In genomic region chr7:151110236-151110940, GRCh38 we compare ENCODE assay signal across 14 cellular contexts. TPM values are rescaled to one million over a fixed set of nuclear protein-coding genes. Genes with fewer than 3 reads are reported as not detected.
A peak's percentile ranks its signal among the peaks of the same experiment; 100 is the strongest.
DNase-seq lines count a peak whose midpoint lies in the region; ATAC-seq and TF ChIP-seq lines count a peak whose summit lies in the region.
"Had no signal": no experiment of that assay in that cellular context is flagged by ENCODE, and none has a peak within 500 bp of the region (broad histone marks: within the 10 kb centered on the region; RNA-seq: fewer than 3 reads in every experiment).

No MANE protein-coding gene starts in this region.

- H3K4me3 ChIP-seq in osteoblast (ENCODE audit: insufficient read depth, low read length) (no peak overlapping the region), smooth muscle cell (no peak overlapping the region)

- peaks cover 68% of the 10 kb centered on the region for H4K20me1 ChIP-seq in osteoblast (ENCODE audit: insufficient read depth, low read length)
- peaks cover 81% of the 10 kb centered on the region for H4K20me1 ChIP-seq in smooth muscle cell (ENCODE audit: low read depth)

- ATAC-seq in GM21367 (IDR thresholded peaks at IDR 0.05; ENCODE audit: unreplicated experiment): no peak

- H3K27ac Mint-ChIP-seq in HFFc6: peak overlapping the region; percentile 32
- H3K27ac Mint-ChIP-seq: activated naive CD8-positive, alpha-beta T cell treated with anti-CD3 and anti-CD28 coated beads, Interleukin-2, amount 10 ng/mL, durations not matched to agents 7 days and 5 days; effector memory CD8-positive, alpha-beta T cell; memory B cell; naive B cell had no signal

- no peak overlapping the region for H3K9ac ChIP-seq in smooth muscle cell (ENCODE audit: low read depth)

- H3K4me1 ChIP-seq in osteoblast (ENCODE audit: insufficient read depth, low read length) (peaks cover 22% of the 10 kb centered on the region), smooth muscle cell (ENCODE audit: low read depth) (peaks cover 13% of the 10 kb centered on the region)

- H3K4me3 Mint-ChIP-seq in HFFc6: peak overlapping the region; percentile 29; the same call in 1 of the 2 replicates
- H3K4me3 Mint-ChIP-seq: activated naive CD8-positive, alpha-beta T cell treated with anti-CD3 and anti-CD28 coated beads, Interleukin-2, amount 10 ng/mL, durations not matched to agents 7 days and 5 days; effector memory CD8-positive, alpha-beta T cell; memory B cell; naive B cell had no signal

- no peak overlapping the region for H3K4me2 ChIP-seq in osteoblast (ENCODE audit: insufficient read depth, low read length)
- H3K4me2 ChIP-seq in smooth muscle cell: no peak overlapping the region

- TF ChIP-seq CTCF in HFFc6 (IDR thresholded peaks at IDR 0.05): no peak
- no peak for TF ChIP-seq CTCF in osteoblast (IDR thresholded peaks at IDR 0.05; ENCODE audit: extremely low read depth, low read depth, low read length)
- no peak for TF ChIP-seq CTCF in smooth muscle cell (IDR thresholded peaks at IDR 0.05; ENCODE audit: borderline replicate concordance, insufficient read depth, poor library complexity, severe bottlenecking)

- H2AFZ ChIP-seq in osteoblast (ENCODE audit: low read length): no peak overlapping the region
- no peak overlapping the region for H2AFZ ChIP-seq in smooth muscle cell (ENCODE audit: low read depth)

- no peaks in the 10 kb centered on the region; the same call in 1 of the 2 replicates for H3K27me3 Mint-ChIP-seq in HFFc6 (ENCODE audit: insufficient read depth)
- H3K27me3 Mint-ChIP-seq: effector memory CD8-positive, alpha-beta T cell; memory B cell had no signal

- peaks cover 68% of the 10 kb centered on the region for H3K79me2 ChIP-seq in osteoblast (ENCODE audit: insufficient read depth, low read length)
- H3K79me2 ChIP-seq in smooth muscle cell (ENCODE audit: low read depth): peaks cover 64% of the 10 kb centered on the region

- H3K4me1 Mint-ChIP-seq in HFFc6 (ENCODE audit: low read depth): peaks cover 57% of the 10 kb centered on the region

- H3K27me3 ChIP-seq in osteoblast (ENCODE audit: insufficient read depth, low read length) (no peaks in the 10 kb centered on the region), smooth muscle cell (ENCODE audit: low read depth) (no peaks in the 10 kb centered on the region)

- peak; percentile 71 for DNase-seq in DMS 273 (lab: John Stamatoyannopoulos, UW; ENCODE audit: unreplicated experiment)
- DNase-seq in HFFc6: no peak
- peak; percentile 50 for DNase-seq in cerebellar cortex (ENCODE audit: low spot score)
- peak; percentile 64 for DNase-seq in osteoblast (ENCODE audit: insufficient read length, low spot score, missing footprints)
- no peak for DNase-seq in NCI-H774 (lab: John Stamatoyannopoulos, UW)
- DNase-seq in COR-L47 (lab: John Stamatoyannopoulos, UW): no peak
- no peak for DNase-seq in smooth muscle cell (lab: John Stamatoyannopoulos, UW; ENCODE audit: unreplicated experiment)
- DNase-seq: NCI-H1048, SIG-M5 had no signal

- H3K36me3 Mint-ChIP-seq in HFFc6 (ENCODE audit: low read depth): no peaks in the 10 kb centered on the region
- H3K36me3 Mint-ChIP-seq: activated naive CD8-positive, alpha-beta T cell treated with anti-CD3 and anti-CD28 coated beads, Interleukin-2, amount 10 ng/mL, durations not matched to agents 7 days and 5 days; memory B cell; naive B cell had no signal

- WGBS in smooth muscle cell (ENCODE audit: low lambda C conversion rate): 88% methylated on average over 11 of the region's 11 CpGs

- H3K9me3 Mint-ChIP-seq in HFFc6: no peaks in the 10 kb centered on the region
- H3K9me3 Mint-ChIP-seq: activated naive CD8-positive, alpha-beta T cell treated with anti-CD3 and anti-CD28 coated beads, Interleukin-2, amount 10 ng/mL, durations not matched to agents 7 days and 5 days; effector memory CD8-positive, alpha-beta T cell; memory B cell; naive B cell had no signal

- H3F3A ChIP-seq in smooth muscle cell (ENCODE audit: low read depth): peaks cover 11% of the 10 kb centered on the region

- H3K9me3 ChIP-seq in osteoblast (ENCODE audit: low read depth, low read length): no peaks in the 10 kb centered on the region
- H3K9me3 ChIP-seq in smooth muscle cell (replicated peaks; ENCODE audit: low read depth): no peaks in the 10 kb centered on the region

- no peaks in the 10 kb centered on the region for H3K36me3 ChIP-seq in osteoblast (ENCODE audit: insufficient read depth, low read length)
- H3K36me3 ChIP-seq in smooth muscle cell (ENCODE audit: low read depth): no peaks in the 10 kb centered on the region

- H3K27ac ChIP-seq in osteoblast (ENCODE audit: low read depth, low read length) (no peak overlapping the region), smooth muscle cell (ENCODE audit: low read depth) (no peak overlapping the region)

RNA-seq across cellular contexts. Expression of gene AGAP3, which starts 24.1 kb away (rescaled TPM):
- 100 to 1,000 TPM in 1 of 6 experiments, 10 to 100 TPM in 5; 73.3 to 104 (median 82.2) TPM for total RNA-seq in HFFc6 (2021; fragmentation: NEBNext Ultra II Directional; extraction: Animal tissue kit (Norgen Biotek cat#: 25700))
- 39.8 and 45.7 TPM in 2 replicates for total RNA-seq in osteoblast
- 27.2 and 29.8 TPM in 2 replicates for total RNA-seq in smooth muscle cell
- 51.4 and 87.3 TPM in 2 replicates for polyA plus RNA-seq in smooth muscle cell

RNA-seq across cellular contexts. Expression of gene TMUB1, which starts 27.1 kb away (rescaled TPM):
- 10 to 100 TPM; 44.0 to 57.8 (median 51.9) TPM for total RNA-seq in HFFc6 (2021; fragmentation: NEBNext Ultra II Directional; extraction: Animal tissue kit (Norgen Biotek cat#: 25700))
- total RNA-seq in osteoblast (17.4 and 18.1 TPM in 2 replicates), smooth muscle cell (30.3 and 35.9 TPM in 2 replicates)
- 69.8 and 70.4 TPM in 2 replicates for polyA plus RNA-seq in smooth muscle cell

RNA-seq across cellular contexts. Expression of gene FASTK, which starts 29.8 kb away (rescaled TPM):
- 10 to 100 TPM; 83.8 to 97.0 (median 92.4) TPM for total RNA-seq in HFFc6 (2021; fragmentation: NEBNext Ultra II Directional; extraction: Animal tissue kit (Norgen Biotek cat#: 25700))
- 87.6 and 95.2 TPM in 2 replicates for total RNA-seq in osteoblast
- 92.0 and 100 TPM in 2 replicates for total RNA-seq in smooth muscle cell
- 177 and 188 TPM in 2 replicates for polyA plus RNA-seq in smooth muscle cell

RNA-seq across cellular contexts. Expression of gene SLC4A2, which starts 51.0 kb away (rescaled TPM):
- total RNA-seq in HFFc6 (2021; fragmentation: NEBNext Ultra II Directional; extraction: Animal tissue kit (Norgen Biotek cat#: 25700)): 100 to 1,000 TPM; 153 to 188 (median 164) TPM
- total RNA-seq in osteoblast (52.2 and 61.5 TPM in 2 replicates), smooth muscle cell (42.3 and 89.3 TPM in 2 replicates)
- polyA plus RNA-seq in smooth muscle cell: 96.4 and 104 TPM in 2 replicates

RNA-seq across cellular contexts. Expression of gene CDK5, which starts 52.7 kb away (rescaled TPM):
- total RNA-seq in HFFc6 (2021; fragmentation: NEBNext Ultra II Directional; extraction: Animal tissue kit (Norgen Biotek cat#: 25700)): 10 to 100 TPM; 31.3 to 37.3 (median 33.4) TPM
- total RNA-seq in osteoblast: 15.9 and 17.0 TPM in 2 replicates
- total RNA-seq in smooth muscle cell: 18.6 and 22.1 TPM in 2 replicates
- 36.4 and 50.1 TPM in 2 replicates for polyA plus RNA-seq in smooth muscle cell

Comparison
In these comparisons a context has a peak if more than half of its experiments do, and no peak if none do; other contexts are left out.
1. DNase-seq: peak in DMS 273 (single experiment), cerebellar cortex (single experiment) and osteoblast (single experiment); none in HFFc6 (single experiment), NCI-H774 (single experiment), COR-L47 (single experiment) and smooth muscle cell (single experiment).